Comparison of ENCODE assay signal across 8 cellular contexts in the genomic region with DNA sequence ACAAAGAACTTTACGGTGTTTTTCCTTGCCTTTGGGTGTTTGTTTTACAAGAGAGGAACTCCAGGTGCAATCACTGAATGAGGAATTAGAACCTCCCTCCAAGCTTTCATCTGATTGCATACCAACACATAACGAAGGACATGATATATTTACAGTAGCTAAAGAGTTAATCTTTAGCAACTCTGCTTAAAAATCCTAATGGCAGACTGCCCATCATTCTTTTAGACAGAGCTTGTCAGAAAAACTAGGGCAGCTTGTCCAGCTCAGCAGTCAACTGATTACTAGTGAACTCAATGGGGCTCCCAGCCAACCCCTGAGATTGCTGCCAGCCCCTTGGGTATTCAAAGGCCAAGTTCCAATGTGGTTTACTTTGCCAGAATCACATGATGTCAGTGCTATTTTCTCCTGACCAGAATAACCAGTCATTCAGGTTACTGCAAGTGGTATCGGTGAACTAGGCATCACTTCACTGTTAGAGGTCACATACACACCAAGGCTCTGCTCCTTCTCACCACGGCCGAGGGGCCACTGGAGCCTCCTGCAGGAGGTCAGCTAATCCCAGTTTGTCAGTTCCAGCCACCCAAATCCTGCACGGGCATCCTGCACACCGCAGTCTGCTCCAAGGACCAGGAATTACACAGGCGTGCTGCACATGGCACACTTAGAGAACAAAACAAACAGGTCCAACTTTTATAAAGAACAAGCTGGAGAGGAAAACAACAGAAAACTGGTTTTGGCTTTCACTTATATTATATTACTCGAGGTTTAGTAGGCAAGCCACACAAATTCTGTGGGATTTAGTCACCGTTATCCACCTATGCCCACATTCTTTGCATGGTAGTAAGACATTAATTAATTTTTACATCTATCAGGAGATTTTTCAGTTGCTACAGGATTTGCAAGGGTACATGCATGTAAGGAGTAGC.
DNase-seq lines count a peak whose midpoint lies in the region; ATAC-seq and TF ChIP-seq lines count a peak whose summit lies in the region.

No MANE protein-coding gene starts in this region.

- TF ChIP-seq CTCF in retinal pigment epithelial cell (conservative IDR thresholded peaks at IDR 0.05; ENCODE audit: low read depth, low read length) = no peak

- peak; percentile 64 for DNase-seq in HS-27A (ENCODE audit: low read depth)
- peak; percentile 75 for DNase-seq in adipocyte (ENCODE audit: low read depth)
- DNase-seq in left cardiac atrium = peak; percentile 86
- peak; percentile 95 for DNase-seq in retinal pigment epithelial cell (ENCODE audit: low read depth)
- DNase-seq in activated effector memory CD4-positive, alpha-beta T cell treated with anti-CD3 and anti-CD28 coated beads, Interleukin-2, amount 50 U/mL, for 16 hours = no peak
- DNase-seq in NOMO-1 treated with DMSO at 0.1 percent for 48 hours (lab: John Stamatoyannopoulos, UW; ENCODE audit: unreplicated experiment) = no peak
- DNase-seq in NK-92 treated with Interleukin-12 subunit alpha and Interleukin-12 subunit beta, amount 100 ng/mL, for 24 hours (lab: John Stamatoyannopoulos, UW) = no peak

- peak overlapping the region; percentile 45 for H3K9ac ChIP-seq in adipocyte (ENCODE audit: low read length)

- no peaks in the 10 kb centered on the region for H3K27me3 ChIP-seq in adipocyte (replicated peaks; ENCODE audit: control insufficient read depth, insufficient read depth, low read length)

- intact Hi-C loops in left cardiac atrium (cut with DNase I) = loop anchor here in 1 of 2 donors (10.0 kb wide), 1 partner anchor 53 kb away; no protein-coding TSS in a partner anchor

- ATAC-seq in left cardiac atrium (peak; percentile 95 to 97), HG03432 (IDR thresholded peaks at IDR 0.05; ENCODE audit: unreplicated experiment) (no peak)

- peaks cover 38% of the 10 kb centered on the region for H3K4me1 ChIP-seq in adipocyte (ENCODE audit: control insufficient read depth, insufficient read depth, low read length)

- H3K9me3 ChIP-seq in adipocyte (ENCODE audit: control insufficient read depth, low read length) = no peaks in the 10 kb centered on the region

- H3K4me3 ChIP-seq in adipocyte (ENCODE audit: low read length) (peak overlapping the region; percentile 71), retinal pigment epithelial cell (ENCODE audit: low read length) (peak overlapping the region; percentile 16)

- no peaks in the 10 kb centered on the region for H3K36me3 ChIP-seq in adipocyte (ENCODE audit: control insufficient read depth, insufficient read depth, low read length, severe bottlenecking)

Comparison
In these comparisons a context has a peak if more than half of its experiments do, and no peak if none do; other contexts are left out.
1. DNase-seq: peak in HS-27A (single experiment), adipocyte (single experiment), left cardiac atrium (single experiment) and retinal pigment epithelial cell (single experiment); none in activated effector memory CD4-positive, alpha-beta T cell treated with anti-CD3 and anti-CD28 coated beads, Interleukin-2, amount 50 U/mL, for 16 hours (single experiment), NOMO-1 treated with DMSO at 0.1 percent for 48 hours (single experiment) and NK-92 treated with Interleukin-12 subunit alpha and Interleukin-12 subunit beta, amount 100 ng/mL, for 24 hours (single experiment).